10 cellular contexts compared by ENCODE assay signal in genomic region chr1:112904071-112904830, GRCh38. TPM values are rescaled to one million over a fixed set of nuclear protein-coding genes. Genes with fewer than 3 reads are reported as not detected.
DNase-seq lines count a peak whose midpoint lies in the region; ATAC-seq and TF ChIP-seq lines count a peak whose summit lies in the region.
"Had no signal": no experiment of that assay in that cellular context is flagged by ENCODE, and none has a peak within 500 bp of the region (broad histone marks: within the 10 kb centered on the region; RNA-seq: fewer than 3 reads in every experiment).

No MANE protein-coding gene starts in this region.

- no peaks in the 10 kb centered on the region for H3K36me3 ChIP-seq in uterus

- H3K36me3 Mint-ChIP-seq in memory B cell = no peaks in the 10 kb centered on the region
- H3K36me3 Mint-ChIP-seq: IgD-negative memory B cell had no signal

- H3K4me3 ChIP-seq in uterus = no peak overlapping the region

- intact Hi-C loops in uterus (cut with DNase I; ENCODE audit: low total_unique reads) = no loop called here

- no peak for TF ChIP-seq CTCF in uterus (IDR thresholded peaks at IDR 0.05)

- H3K27me3 ChIP-seq in uterus = no peaks in the 10 kb centered on the region

- H3K4me1 Mint-ChIP-seq in memory B cell = peaks cover 5% of the 10 kb centered on the region

- H3K27ac Mint-ChIP-seq in memory B cell = peak overlapping the region; percentile 33
- H3K27ac Mint-ChIP-seq: IgD-negative memory B cell had no signal

- H3K9me3 Mint-ChIP-seq in memory B cell = no peaks in the 10 kb centered on the region
- H3K9me3 Mint-ChIP-seq: IgD-negative memory B cell had no signal

- peak; percentile 61 for DNase-seq in stimulated activated naive CD4-positive, alpha-beta T cell treated with Interleukin-2 at 50 U/mL for 16 hours (lab: John Stamatoyannopoulos, UW)
- DNase-seq in stimulated activated naive CD4-positive, alpha-beta T cell (lab: John Stamatoyannopoulos, UW) = no peak
- DNase-seq in activated T-cell treated with anti-CD3 and anti-CD28 coated beads for 4 hours (peak; percentile 28), memory B cell (ENCODE audit: low spot score in 2 of 2) (no peak), uterus (peak in 1 of 2 donors; percentile 31), left lobe of liver (ENCODE audit: low spot score) (no peak), putamen (ENCODE audit: low spot score) (no peak), NCI-H2107 (lab: John Stamatoyannopoulos, UW) (no peak)
- DNase-seq: dermis blood vessel endothelial cell had no signal

- ATAC-seq in memory B cell (ENCODE audit: low read depth) = no peak
- ATAC-seq in left lobe of liver = no peak

- peak overlapping the region; percentile 63 to 76 for H3K27ac ChIP-seq in uterus

- H3K4me1 ChIP-seq in uterus = peaks cover 0 to 6% of the 10 kb centered on the region in 2 donors

- TF ChIP-seq POLR2A in uterus (IDR thresholded peaks at IDR 0.05) = no peak

- H3K27me3 Mint-ChIP-seq in memory B cell = no peaks in the 10 kb centered on the region
- H3K27me3 Mint-ChIP-seq: IgD-negative memory B cell had no signal

- H3K9me3 ChIP-seq in uterus = no peaks in the 10 kb centered on the region

- H3K4me3 Mint-ChIP-seq in memory B cell = no peak overlapping the region
- H3K4me3 Mint-ChIP-seq: IgD-negative memory B cell had no signal

RNA-seq across cellular contexts. Expression of gene SLC16A1, which starts 51.7 kb away (rescaled TPM):
- 10 to 100 TPM; 12.6 to 76.3 (median 39.5) TPM for total RNA-seq in uterus
- 29.2 TPM for total RNA-seq in left lobe of liver

Comparison
In these comparisons a context has a peak if more than half of its experiments do, and no peak if none do; other contexts are left out.
1. DNase-seq: peak in stimulated activated naive CD4-positive, alpha-beta T cell treated with Interleukin-2 at 50 U/mL for 16 hours (single experiment) and activated T-cell treated with anti-CD3 and anti-CD28 coated beads for 4 hours (single experiment); none in stimulated activated naive CD4-positive, alpha-beta T cell (0 of 6), memory B cell (0 of 2), left lobe of liver (single experiment), putamen (single experiment) and NCI-H2107 (single experiment).